ENCODE assay signal across 7 cellular contexts in the genomic region with DNA sequence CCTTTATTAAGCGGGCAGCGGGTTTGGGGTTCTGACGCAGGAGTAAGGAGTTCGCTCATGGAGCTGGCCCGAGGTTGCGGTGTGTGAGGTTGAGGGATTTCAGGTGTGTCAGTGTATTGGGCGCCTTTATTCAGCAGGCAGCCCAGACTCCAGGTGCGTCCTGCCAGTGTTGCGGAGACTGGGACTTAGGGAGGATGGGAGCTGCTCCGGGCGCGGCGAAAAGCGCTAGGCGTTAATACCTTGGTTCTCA. TPM values are rescaled to one million over a fixed set of nuclear protein-coding genes. Genes with fewer than 3 reads are reported as not detected.
DNase-seq lines count a peak whose midpoint lies in the region; ATAC-seq, FAIRE-seq and TF ChIP-seq lines count a peak whose summit lies in the region.

No MANE protein-coding gene starts in this region.

- CTCF ChIA-PET in HEK293 (lab: Yijun Ruan, JAX): interaction anchor here (0.6 to 1.3 kb wide), 8 partner anchors 9 to 133 kb away, joined by 3 to 5 read pairs (median 3); no protein-coding TSS in a partner anchor

- H3K27ac ChIP-seq in HEK293 (ENCODE audit: extremely low read depth, low read depth, low read length) (peak overlapping the region; percentile 100), WERI-Rb-1 (no peak overlapping the region; the same call in 1 of the 2 replicates), small intestine (ENCODE audit: low read depth in 1 of 2, low read length in 1 of 2) (peak overlapping the region; percentile 84 to 87)

- WGBS in small intestine, 3 donors: 1 to 3% (median 1%) methylated on average over 15 of the region's 15 CpGs

- POLR2A ChIA-PET in HEK293 (lab: Yijun Ruan, JAX): interaction anchor here (0.5 to 3.7 kb wide), 9 partner anchors 9 to 103 kb away, joined by 3 to 62 read pairs (median 3); a partner anchor contains a TSS

- peak overlapping the region; percentile 97 for H3K4me3 ChIP-seq in HEK293 (ENCODE audit: low read depth, low read length)
- peak overlapping the region; percentile 81 for H3K4me3 ChIP-seq in WERI-Rb-1 (ENCODE audit: low read depth, low read length)
- H3K4me3 ChIP-seq in small intestine (ENCODE audit: low read depth in 1 of 2, low read length in 2 of 2): peak overlapping the region; percentile 37 to 72

- FAIRE-seq in small intestine (lab: Jason Lieb, UNC): no peak

- H3K27me3 ChIP-seq in WERI-Rb-1 (ENCODE audit: insufficient read depth, low read depth, severe bottlenecking) (no peaks in the 10 kb centered on the region), small intestine (ENCODE audit: control insufficient read depth in 2 of 2, insufficient read depth in 2 of 2, low read length in 2 of 2) (no peaks in the 10 kb centered on the region)

- DNase-seq in WERI-Rb-1 (no peak), glomerular visceral epithelial cell (ENCODE audit: extremely low spot score) (peak; percentile 35), small intestine (peak; percentile 32), SW 1271 (lab: John Stamatoyannopoulos, UW) (no peak), OCI-M2 (lab: John Stamatoyannopoulos, UW; ENCODE audit: unreplicated experiment) (no peak)

- no peak for TF ChIP-seq CTCF in HEK293 (tag by site-specific recombination; IDR thresholded peaks at IDR 0.05)
- no peak for TF ChIP-seq CTCF in WERI-Rb-1 (IDR thresholded peaks at IDR 0.05; ENCODE audit: low read depth, low read length)

- no peak for ATAC-seq in HG02973 (IDR thresholded peaks at IDR 0.05; ENCODE audit: unreplicated experiment)

- H3K4me1 ChIP-seq in HEK293 (ENCODE audit: control insufficient read depth, insufficient read depth, low read length): no peaks in the 10 kb centered on the region; the same call in 1 of the 2 replicates
- no peaks in the 10 kb centered on the region for H3K4me1 ChIP-seq in small intestine (ENCODE audit: control insufficient read depth in 2 of 2, insufficient read depth in 1 of 2, low read depth in 1 of 2, low read length in 1 of 2)

- H3K36me3 ChIP-seq in HEK293 (ENCODE audit: control insufficient read depth in 2 of 2, insufficient read depth in 1 of 2, low read length in 2 of 2) (peaks cover 5 to 57% of the 10 kb centered on the region in 2 experiments; a peak in 2 of 3 replicates), WERI-Rb-1 (peaks cover 54% of the 10 kb centered on the region), small intestine (ENCODE audit: control insufficient read depth in 2 of 2, insufficient read depth in 2 of 2, low read length in 2 of 2) (peaks cover 3 to 6% of the 10 kb centered on the region in 2 donors)

- H3K9me3 ChIP-seq in HEK293 (ENCODE audit: control insufficient read depth, insufficient read depth, low read depth, low read length): no peaks in the 10 kb centered on the region
- no peaks in the 10 kb centered on the region for H3K9me3 ChIP-seq in WERI-Rb-1 (ENCODE audit: severe bottlenecking)
- H3K9me3 ChIP-seq in small intestine (ENCODE audit: control insufficient read depth, low read depth): no peaks in the 10 kb centered on the region

TF ChIP-seq in HEK293, 187 proteins besides CTCF, POLR2A, EP300 and RAD21:
- no peak for TF ChIP-seq ZNF610 (tag by site-specific recombination; IDR thresholded peaks at IDR 0.05; ENCODE audit: borderline replicate concordance)
- TF ChIP-seq, protein P1, sequence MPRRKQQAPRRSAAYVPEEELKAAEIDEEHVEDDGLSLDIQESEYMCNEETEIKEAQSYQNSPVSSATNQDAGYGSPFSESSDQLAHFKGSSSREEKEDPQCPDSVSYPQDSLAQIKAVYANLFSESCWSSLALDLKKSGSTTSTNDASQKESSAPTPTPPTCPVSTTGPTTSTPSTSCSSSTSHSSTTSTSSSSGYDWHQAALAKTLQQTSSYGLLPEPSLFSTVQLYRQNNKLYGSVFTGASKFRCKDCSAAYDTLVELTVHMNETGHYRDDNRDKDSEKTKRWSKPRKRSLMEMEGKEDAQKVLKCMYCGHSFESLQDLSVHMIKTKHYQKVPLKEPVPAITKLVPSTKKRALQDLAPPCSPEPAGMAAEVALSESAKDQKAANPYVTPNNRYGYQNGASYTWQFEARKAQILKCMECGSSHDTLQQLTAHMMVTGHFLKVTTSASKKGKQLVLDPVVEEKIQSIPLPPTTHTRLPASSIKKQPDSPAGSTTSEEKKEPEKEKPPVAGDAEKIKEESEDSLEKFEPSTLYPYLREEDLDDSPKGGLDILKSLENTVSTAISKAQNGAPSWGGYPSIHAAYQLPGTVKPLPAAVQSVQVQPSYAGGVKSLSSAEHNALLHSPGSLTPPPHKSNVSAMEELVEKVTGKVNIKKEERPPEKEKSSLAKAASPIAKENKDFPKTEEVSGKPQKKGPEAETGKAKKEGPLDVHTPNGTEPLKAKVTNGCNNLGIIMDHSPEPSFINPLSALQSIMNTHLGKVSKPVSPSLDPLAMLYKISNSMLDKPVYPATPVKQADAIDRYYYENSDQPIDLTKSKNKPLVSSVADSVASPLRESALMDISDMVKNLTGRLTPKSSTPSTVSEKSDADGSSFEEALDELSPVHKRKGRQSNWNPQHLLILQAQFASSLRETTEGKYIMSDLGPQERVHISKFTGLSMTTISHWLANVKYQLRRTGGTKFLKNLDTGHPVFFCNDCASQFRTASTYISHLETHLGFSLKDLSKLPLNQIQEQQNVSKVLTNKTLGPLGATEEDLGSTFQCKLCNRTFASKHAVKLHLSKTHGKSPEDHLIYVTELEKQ (tag by site-specific recombination; IDR thresholded peaks at IDR 0.05; ENCODE audit: borderline replicate concordance): 0 out of 2 replicates have a peak, but pooled peaks have one; percentile 27

RNA-seq across cellular contexts. Expression of a gene that starts 0.8 kb away (rescaled TPM):
- 1,000 to 10,000 TPM in 2 of 3 donors, 100 to 1,000 TPM in 1; 945 to 1,946 (median 1,463) TPM for polyA plus RNA-seq in small intestine

RNA-seq across cellular contexts. Expression of a gene that starts 10.1 kb away (rescaled TPM):
- 1 to 10 TPM; 4.5 to 6.0 (median 4.6) TPM for polyA plus RNA-seq in small intestine

RNA-seq across cellular contexts. Expression of a gene that starts 10.6 kb away (rescaled TPM):
- 100 to 1,000 TPM in 2 of 3 donors, 10 to 100 TPM in 1; 99.5 to 134 (median 117) TPM for polyA plus RNA-seq in small intestine

RNA-seq across cellular contexts. Expression of a gene that starts 29.1 kb away (rescaled TPM):
- 10 to 100 TPM; 41.6 to 69.2 (median 45.6) TPM for polyA plus RNA-seq in small intestine

RNA-seq across cellular contexts. Expression of a gene that starts 29.6 kb away (rescaled TPM):
- polyA plus RNA-seq in small intestine: not detected

Comparison
In these comparisons a context has a peak if more than half of its experiments do, and no peak if none do; other contexts are left out.
1. DNase-seq: peak in glomerular visceral epithelial cell (single experiment) and small intestine (single experiment); none in WERI-Rb-1 (single experiment), SW 1271 (0 of 2) and OCI-M2 (single experiment).
2. Peak in every context shown above with its lines, with median percentiles within 50 percentile points of each other: H3K4me3 ChIP-seq.